In the genomic region with DNA sequence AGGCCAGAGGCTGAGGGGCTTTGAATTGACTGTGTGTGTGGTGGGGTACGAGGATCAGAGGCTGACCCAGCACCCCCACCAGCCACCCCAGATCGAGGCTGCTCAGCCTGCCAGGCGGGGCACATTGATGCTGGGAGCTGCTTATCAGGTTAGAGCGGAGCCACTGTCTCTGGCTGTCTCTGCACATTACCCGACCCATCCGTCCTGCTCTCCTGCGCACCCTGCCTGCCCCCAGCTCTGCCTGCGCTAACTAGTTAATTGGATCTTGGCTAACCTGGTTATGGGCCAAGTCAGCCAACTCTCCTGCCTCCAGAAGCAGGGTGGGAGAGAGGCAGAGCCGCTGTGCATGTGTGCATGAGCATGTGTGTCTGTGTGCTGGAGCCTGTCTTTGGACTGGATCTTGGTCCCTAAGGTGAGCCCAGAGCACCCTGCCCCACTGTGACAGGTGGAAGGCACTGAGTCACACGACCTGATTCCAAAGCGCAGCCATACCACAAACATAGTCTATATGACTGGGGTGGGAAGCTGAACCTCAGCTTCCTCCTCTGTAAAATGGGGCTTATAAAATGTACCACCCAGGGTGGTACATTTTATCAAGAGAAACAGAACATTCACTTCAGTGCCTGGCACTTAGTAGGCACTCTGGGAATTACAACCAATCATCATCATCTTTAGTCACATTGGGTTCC, we compare ENCODE assay signal across 17 cellular contexts. TPM values are rescaled to one million over a fixed set of nuclear protein-coding genes. Genes with fewer than 3 reads are reported as not detected.
DNase-seq lines count a peak whose midpoint lies in the region; ATAC-seq and TF ChIP-seq lines count a peak whose summit lies in the region.
"Had no signal": no experiment of that assay in that cellular context is flagged by ENCODE, and none has a peak within 500 bp of the region (broad histone marks: within the 10 kb centered on the region; RNA-seq: fewer than 3 reads in every experiment).

No MANE protein-coding gene starts in this region.

- peaks cover 70% of the 10 kb centered on the region for H3K4me1 ChIP-seq in HUES64 (ENCODE audit: insufficient read depth, low read length)
- H3K4me1 ChIP-seq in left lung, result peaks cover 8 to 65% of the 10 kb centered on the region in 2 donors
- peaks cover 0 to 90% (median 66%) of the 10 kb centered on the region in 4 donors for H3K4me1 ChIP-seq in tibial artery
- H3K4me1 ChIP-seq: ascending aorta had no signal

- H3K36me3 ChIP-seq in HUES64 (ENCODE audit: insufficient read depth, low read length), result no peaks in the 10 kb centered on the region
- no peaks in the 10 kb centered on the region for H3K36me3 ChIP-seq in left lung
- H3K36me3 ChIP-seq in tibial artery, result no peaks in the 10 kb centered on the region
- H3K36me3 ChIP-seq: ascending aorta, sigmoid colon had no signal

- 29% methylated on average over 10 of the region's 11 CpGs for whole genome bisulfite sequencing in HUES64

- no peaks in the 10 kb centered on the region for H3K9me3 Mint-ChIP-seq in activated CD8-positive, alpha-beta memory T cell treated with anti-CD3 and anti-CD28 coated beads, Interleukin-2, amount 10 ng/mL, durations not matched to agents 7 days and 5 days (ENCODE audit: low read depth)
- H3K9me3 Mint-ChIP-seq: CD4-positive, alpha-beta T cell; nephron progenitor cell; stimulated activated effector memory CD8-positive, alpha-beta T cell treated with anti-CD3 and anti-CD28 coated beads, Interleukin-12 subunit alpha, Interleukin-12 subunit beta, amount 100 ng/mL, for 72 hours had no signal

- CTCF ChIA-PET in activated CD8-positive, alpha-beta memory T cell treated with anti-CD3 and anti-CD28 coated beads, Interleukin-2, amount 10 ng/mL, durations not matched to agents 7 days and 5 days (lab: Charles Lee), result interaction anchor here (1.2 to 2.2 kb wide), 4 partner anchors 11 to 147 kb away, joined by 3 to 5 read pairs (median 3); no protein-coding TSS in a partner anchor

- H3K27me3 ChIP-seq in HUES64 (ENCODE audit: insufficient read depth, low read length) (no peaks in the 10 kb centered on the region), left lung (no peaks in the 10 kb centered on the region), tibial artery (no peaks in the 10 kb centered on the region)
- H3K27me3 ChIP-seq: ascending aorta had no signal

- no peaks in the 10 kb centered on the region for H3K9me3 ChIP-seq in HUES64 (ENCODE audit: insufficient read depth, low read depth, low read length)
- H3K9me3 ChIP-seq in left lung, result no peaks in the 10 kb centered on the region
- no peaks in the 10 kb centered on the region for H3K9me3 ChIP-seq in tibial artery
- H3K9me3 ChIP-seq: ascending aorta, sigmoid colon had no signal

- H3K4me3 Mint-ChIP-seq in activated CD8-positive, alpha-beta memory T cell treated with anti-CD3 and anti-CD28 coated beads, Interleukin-2, amount 10 ng/mL, durations not matched to agents 7 days and 5 days, result no peak overlapping the region
- H3K4me3 Mint-ChIP-seq: CD4-positive, alpha-beta T cell; nephron progenitor cell; stimulated activated effector memory CD8-positive, alpha-beta T cell treated with anti-CD3 and anti-CD28 coated beads, Interleukin-12 subunit alpha, Interleukin-12 subunit beta, amount 100 ng/mL, for 72 hours had no signal

- H3K36me3 Mint-ChIP-seq in activated CD8-positive, alpha-beta memory T cell treated with anti-CD3 and anti-CD28 coated beads, Interleukin-2, amount 10 ng/mL, durations not matched to agents 7 days and 5 days, result no peaks in the 10 kb centered on the region
- H3K36me3 Mint-ChIP-seq: stimulated activated effector memory CD8-positive, alpha-beta T cell treated with anti-CD3 and anti-CD28 coated beads, Interleukin-12 subunit alpha, Interleukin-12 subunit beta, amount 100 ng/mL, for 72 hours had no signal

- H3K4me3 ChIP-seq in HUES64 (ENCODE audit: low read length) (peak overlapping the region; percentile 19; the same call in 1 of the 2 replicates), left lung (no peak overlapping the region), tibial artery (no peak overlapping the region)
- H3K4me3 ChIP-seq: ascending aorta, sigmoid colon had no signal

- no peak overlapping the region for H3K27ac Mint-ChIP-seq in activated CD8-positive, alpha-beta memory T cell treated with anti-CD3 and anti-CD28 coated beads, Interleukin-2, amount 10 ng/mL, durations not matched to agents 7 days and 5 days
- H3K27ac Mint-ChIP-seq: CD4-positive, alpha-beta T cell; nephron progenitor cell had no signal

- H3K27ac ChIP-seq in HUES64 (ENCODE audit: low read depth, low read length) (peak overlapping the region; percentile 97), angular gyrus (ENCODE audit: low read depth, low read length) (peak overlapping the region; percentile 59), left lung (peak overlapping the region; percentile 33 to 50), tibial artery (peak overlapping the region; percentile 40 to 69)
- H3K27ac ChIP-seq: ascending aorta had no signal

- ATAC-seq in left lung (no peak), GM21360 (IDR thresholded peaks at IDR 0.05; ENCODE audit: unreplicated experiment) (no peak)
- no peak for ATAC-seq in activated CD8-positive, alpha-beta memory T cell treated with anti-CD3 and anti-CD28 coated beads, Interleukin-2, amount 10 ng/mL, durations not matched to agents 7 days and 5 days
- ATAC-seq: PC-3; stimulated activated effector memory CD8-positive, alpha-beta T cell treated with anti-CD3 and anti-CD28 coated beads, Interleukin-12 subunit alpha, Interleukin-12 subunit beta, amount 100 ng/mL, for 72 hours had no signal

- TF ChIP-seq CTCF in left lung (IDR thresholded peaks at IDR 0.05), result no peak
- no peak for TF ChIP-seq CTCF in tibial artery (IDR thresholded peaks at IDR 0.05)

- peaks cover 23% of the 10 kb centered on the region for H3K27me3 Mint-ChIP-seq in activated CD8-positive, alpha-beta memory T cell treated with anti-CD3 and anti-CD28 coated beads, Interleukin-2, amount 10 ng/mL, durations not matched to agents 7 days and 5 days

- no peak for DNase-seq in left lung
- no peak for DNase-seq in tibial artery
- DNase-seq in DMS53 treated with DMSO at 0.1 percent for 48 hours (lab: John Stamatoyannopoulos, UW; ENCODE audit: unreplicated experiment), result no peak
- no peak for DNase-seq in activated CD8-positive, alpha-beta memory T cell treated with anti-CD3 and anti-CD28 coated beads, Interleukin-2, amount 10 ng/mL, durations not matched to agents 7 days and 5 days
- DNase-seq: activated CD8-positive, alpha-beta memory T cell treated with anti-CD3 and anti-CD28 coated beads for 24 hours; activated effector memory CD4-positive, alpha-beta T cell treated with anti-CD3 and anti-CD28 coated beads, Interleukin-2, amount 50 U/mL, for 16 hours; CD4-positive, alpha-beta T cell; KG1; NCI-H1417 treated with DMSO at 0.1 percent for 48 hours; nephron progenitor cell; PC-3; sigmoid colon had no signal

- H3K9ac ChIP-seq in HUES64 (ENCODE audit: low read depth, low read length), result peak overlapping the region; percentile 18; the same call in 1 of the 2 replicates

- intact Hi-C loops in left lung (cut with DNase I) (no loop called here), tibial artery (cut with DNase I; ENCODE audit: low total_unique reads) (no loop called here)

- no peaks in the 10 kb centered on the region for H3K4me1 Mint-ChIP-seq in activated CD8-positive, alpha-beta memory T cell treated with anti-CD3 and anti-CD28 coated beads, Interleukin-2, amount 10 ng/mL, durations not matched to agents 7 days and 5 days

RNA-seq across cellular contexts. Expression of a gene that starts 39.7 kb away (rescaled TPM):
- polyA plus RNA-seq in HUES64 (2013, experiment 1 of 2), result 72.2 TPM
- polyA plus RNA-seq in HUES64 (2013, experiment 2 of 2), result 59.3 TPM
- 10 to 100 TPM; 55.2 to 65.0 TPM for total RNA-seq in left lung
- total RNA-seq in activated CD8-positive, alpha-beta memory T cell treated with anti-CD3 and anti-CD28 coated beads, Interleukin-2, amount 10 ng/mL, durations not matched to agents 7 days and 5 days, result not detected

Comparison
In these comparisons a context has a peak if more than half of its experiments do, and no peak if none do; other contexts are left out.
1. H3K27ac ChIP-seq: peak in every context shown above with its lines; median percentile 97 in HUES64; 59 in angular gyrus; 54 in tibial artery; 42 in left lung.
2. RNA of a gene that starts 39.7 kb away (total RNA-seq): 55.2 to 65.0 TPM in left lung; not detected in activated CD8-positive, alpha-beta memory T cell treated with anti-CD3 and anti-CD28 coated beads, Interleukin-2, amount 10 ng/mL, durations not matched to agents 7 days and 5 days; every median in the first group is over 10 times any median in the second.